In genomic region chr5:139473105-139473504, GRCh38 we compare ENCODE assay signal across 12 cellular contexts. TPM values are rescaled to one million over a fixed set of nuclear protein-coding genes. Genes with fewer than 3 reads are reported as not detected.
A peak's percentile ranks its signal among the peaks of the same experiment; 100 is the strongest.
DNase-seq lines count a peak whose midpoint lies in the region; ATAC-seq and TF ChIP-seq lines count a peak whose summit lies in the region.
"Had no signal": no experiment of that assay in that cellular context is flagged by ENCODE, and none has a peak within 500 bp of the region (broad histone marks: within the 10 kb centered on the region; RNA-seq: fewer than 3 reads in every experiment).

No MANE protein-coding gene starts in this region.

- peaks cover 15% of the 10 kb centered on the region for H3K4me1 ChIP-seq in mammary epithelial cell (ENCODE audit: insufficient read depth, low read length)
- peaks cover 15 to 96% of the 10 kb centered on the region in 2 donors for H3K4me1 ChIP-seq in left lung
- H3K4me1 ChIP-seq in tibial nerve, result peaks cover 0 to 24% (median 13%) of the 10 kb centered on the region in 4 donors

- no peaks in the 10 kb centered on the region for H3K9me3 Mint-ChIP-seq in activated naive CD4-positive, alpha-beta T cell treated with anti-CD3 and anti-CD28 coated beads, Interleukin-2, amount 50 U/mL, for 24 hours

- BruUV-seq in mammary epithelial cell (replicated peaks; lab: Mats Ljungman, UMichigan), result no TSS peak

- TF ChIP-seq POLR2A in tibial nerve (IDR thresholded peaks at IDR 0.05), result no peak

- H3K27ac ChIP-seq in mammary epithelial cell (ENCODE audit: insufficient read depth, low read depth, low read length), result no peak overlapping the region
- H3K27ac ChIP-seq in left lung, result peak overlapping the region; percentile 56 to 70
- peak overlapping the region in 3 of 4 donors; percentile 19 to 67 (median 67) for H3K27ac ChIP-seq in tibial nerve

- 54% methylated on average over 6 of the region's 8 CpGs for WGBS in mammary epithelial cell (ENCODE audit: low coverage, missing lambda C conversion rate)
- WGBS in tibial nerve, 2 donors, result 63 to 68% methylated on average over 7 to 8 of the region's 8 CpGs

- in situ Hi-C loops in mammary epithelial cell (cut with MboI; ENCODE audit: low sequenced_read_pairs in 2 of 2), result no loop called here

- CTCF ChIA-PET in mammary epithelial cell (lab: Charles Lee; ENCODE audit: low non-redundant PET), result no interaction called here

- peak overlapping the region; percentile 57 for H3K27ac Mint-ChIP-seq in activated naive CD4-positive, alpha-beta T cell treated with anti-CD3 and anti-CD28 coated beads, Interleukin-2, amount 50 U/mL, for 24 hours

- intact Hi-C loops in mammary epithelial cell (cut with micrococcal nuclease) (loop anchor here (2.0 kb wide), 1 partner anchor 34 kb away; the partner anchor contains the start of gene DNAJC18), left lung (cut with DNase I) (no loop called here)

- no peaks in the 10 kb centered on the region for H3K27me3 Mint-ChIP-seq in activated naive CD4-positive, alpha-beta T cell treated with anti-CD3 and anti-CD28 coated beads, Interleukin-2, amount 50 U/mL, for 24 hours

- H3K79me2 ChIP-seq in mammary epithelial cell (ENCODE audit: insufficient read depth, low read length), result no peaks in the 10 kb centered on the region

- ATAC-seq in left lung, result no peak

- no peaks in the 10 kb centered on the region for H4K20me1 ChIP-seq in mammary epithelial cell (ENCODE audit: insufficient read depth, low read length)

- H3K9ac ChIP-seq in mammary epithelial cell (ENCODE audit: insufficient read depth, low read length), result no peak overlapping the region

- TF ChIP-seq CTCF in mammary epithelial cell (conservative IDR thresholded peaks at IDR 0.05 in 1 of 2, IDR thresholded peaks at IDR 0.05 in 1 of 2; ENCODE audit: extremely low read depth in 1 of 2, insufficient read depth in 1 of 2, low read depth in 1 of 2, low read length in 2 of 2) (no peak), left lung (IDR thresholded peaks at IDR 0.05) (no peak), tibial nerve (IDR thresholded peaks at IDR 0.05) (no peak)

- DNase-seq in activated naive CD4-positive, alpha-beta T cell treated with Interleukin-2 at 50 U/mL for 16 hours, result no peak
- DNase-seq in mammary epithelial cell (no peak), left lung (no peak), tibial nerve (ENCODE audit: low spot score in 2 of 2) (no peak), NCI-H1417 (lab: John Stamatoyannopoulos, UW) (no peak), D341Med (ENCODE audit: low spot score) (no peak)
- DNase-seq in stimulated activated CD8-positive, alpha-beta memory T cell treated with anti-CD3 and anti-CD28 coated beads, Interleukin-4, amount 100 ng/mL, for 48 hours, result no peak
- DNase-seq: activated CD4-positive, CD25-positive, alpha-beta regulatory T cell treated with anti-CD3 and anti-CD28 coated beads, Interleukin-2, amount 50 U/mL, for 72 hours; glutamatergic neuron; NCI-H2029; stimulated activated CD4-positive, alpha-beta T cell treated with anti-CD3 and anti-CD28 coated beads, Interleukin-4, amount 100 ng/mL, for 1 hour had no signal

- no peaks in the 10 kb centered on the region for H3K27me3 ChIP-seq in mammary epithelial cell (ENCODE audit: insufficient read depth, low read length)
- no peaks in the 10 kb centered on the region for H3K27me3 ChIP-seq in left lung
- no peaks in the 10 kb centered on the region for H3K27me3 ChIP-seq in tibial nerve

- no peaks in the 10 kb centered on the region for H3K36me3 ChIP-seq in mammary epithelial cell (ENCODE audit: insufficient read depth, low read length)
- H3K36me3 ChIP-seq in left lung, result peaks cover 0 to 32% of the 10 kb centered on the region in 2 donors
- peaks cover 0 to 31% (median 0%) of the 10 kb centered on the region in 3 donors for H3K36me3 ChIP-seq in tibial nerve

- H3K9me3 ChIP-seq in mammary epithelial cell (replicated peaks; ENCODE audit: insufficient read depth, low read length) (no peaks in the 10 kb centered on the region), left lung (no peaks in the 10 kb centered on the region), tibial nerve (no peaks in the 10 kb centered on the region)

- no peak overlapping the region for H3K4me2 ChIP-seq in mammary epithelial cell (ENCODE audit: insufficient read depth, low read depth, low read length)

- no peak for TF ChIP-seq EP300 in tibial nerve (IDR thresholded peaks at IDR 0.05)

- H3K4me3 Mint-ChIP-seq in activated naive CD4-positive, alpha-beta T cell treated with anti-CD3 and anti-CD28 coated beads, Interleukin-2, amount 50 U/mL, for 24 hours, result peak overlapping the region; percentile 24

- dilution Hi-C loops in mammary epithelial cell (cut with HindIII; ENCODE audit: low sequenced_read_pairs), result no loop called here

- peaks cover 7% of the 10 kb centered on the region for H3K36me3 Mint-ChIP-seq in activated naive CD4-positive, alpha-beta T cell treated with anti-CD3 and anti-CD28 coated beads, Interleukin-2, amount 50 U/mL, for 24 hours

- no peak overlapping the region for H3K4me3 ChIP-seq in mammary epithelial cell (replicated peaks in 1 of 3; ENCODE audit: insufficient read depth in 1 of 3, low read depth in 2 of 3, low read length in 3 of 3)
- H3K4me3 ChIP-seq in left lung, result no peak overlapping the region
- H3K4me3 ChIP-seq in tibial nerve, result no peak overlapping the region

- peaks cover 87% of the 10 kb centered on the region for H3K4me1 Mint-ChIP-seq in activated naive CD4-positive, alpha-beta T cell treated with anti-CD3 and anti-CD28 coated beads, Interleukin-2, amount 50 U/mL, for 24 hours

- H2AFZ ChIP-seq in mammary epithelial cell (ENCODE audit: low read depth, low read length), result peak overlapping the region; percentile 40

RNA-seq across cellular contexts. Expression of gene SMIM33, which starts 2.3 kb away (rescaled TPM):
- total RNA-seq in mammary epithelial cell (not detected), left lung (not detected), tibial nerve (not detected)
- polyA plus RNA-seq in mammary epithelial cell, result not detected
- not detected for polyA minus RNA-seq in mammary epithelial cell

RNA-seq across cellular contexts. Expression of gene STING1, which starts 9.5 kb away (rescaled TPM):
- 10 to 100 TPM; 10.7 to 36.6 TPM for total RNA-seq in mammary epithelial cell
- polyA plus RNA-seq in mammary epithelial cell, result 35.3 TPM
- polyA minus RNA-seq in mammary epithelial cell, result 22.4 TPM
- total RNA-seq in left lung, result 100 to 1,000 TPM in 1 of 2 donors, 10 to 100 TPM in 1; 100.0 to 105 TPM
- total RNA-seq in tibial nerve, result 100 to 1,000 TPM in 1 of 4 donors, 10 to 100 TPM in 3; 48.1 to 102 (median 73.1) TPM

RNA-seq across cellular contexts. Expression of gene ECSCR, which starts 10.6 kb away (rescaled TPM):
- total RNA-seq in mammary epithelial cell, result not detected
- polyA plus RNA-seq in mammary epithelial cell, result not detected
- polyA minus RNA-seq in mammary epithelial cell, result not detected
- total RNA-seq in left lung, result 10 to 100 TPM; 25.4 to 48.9 TPM
- 10 to 100 TPM; 12.8 to 41.0 (median 25.9) TPM for total RNA-seq in tibial nerve

RNA-seq across cellular contexts. Expression of gene DNAJC18, which starts 33.8 kb away (rescaled TPM):
- total RNA-seq in mammary epithelial cell, result 10 to 100 TPM in 1 of 2 donors, 1 to 10 TPM in 1; 6.7 to 12.9 TPM
- polyA plus RNA-seq in mammary epithelial cell, result 3.3 TPM
- polyA minus RNA-seq in mammary epithelial cell, result 6.6 TPM
- total RNA-seq in left lung, result 10 to 100 TPM; 10.0 to 13.2 TPM
- total RNA-seq in tibial nerve, result 10 to 100 TPM in 3 of 4 donors, 1 to 10 TPM in 1; 9.2 to 11.4 (median 10.7) TPM

Comparison
In these comparisons a context has a peak if more than half of its experiments do, and no peak if none do; other contexts are left out.
1. RNA of gene ECSCR, which starts 10.6 kb away (total RNA-seq): 25.4 to 48.9 TPM in left lung and 12.8 to 41.0 TPM in tibial nerve; not detected in mammary epithelial cell; every median in the first group is over 10 times any median in the second.